Comparison of ENCODE assay signal across 8 cellular contexts in genomic region chr11:108593214-108593909, GRCh38. TPM values are rescaled to one million over a fixed set of nuclear protein-coding genes. Genes with fewer than 3 reads are reported as not detected.
A peak's percentile ranks its signal among the peaks of the same experiment; 100 is the strongest.
DNase-seq lines count a peak whose midpoint lies in the region; ATAC-seq and TF ChIP-seq lines count a peak whose summit lies in the region.

Gene EXPH5 (minus strand): TSS chr11:108593768. CDS start chr11:108593536, 232 bp downstream.

- H3K27me3 Mint-ChIP-seq in T-helper 1 cell treated with Interleukin-12 subunit alpha and Interleukin-12 subunit beta and Interleukin-4 antibody, amounts not matched to agents 30 μg/mL and 1 μg/mL, for 36 hours (ENCODE audit: low read depth), result peaks cover 57% of the 10 kb centered on the region

- intact Hi-C loops in left ventricle myocardium superior (cut with micrococcal nuclease) (no loop called here), posterior vena cava (cut with DNase I) (no loop called here)

- peaks cover 3% of the 10 kb centered on the region for H3K36me3 Mint-ChIP-seq in T-helper 1 cell treated with Interleukin-12 subunit alpha and Interleukin-12 subunit beta and Interleukin-4 antibody, amounts not matched to agents 30 μg/mL and 1 μg/mL, for 36 hours (ENCODE audit: low read depth)

- DNase-seq in GM13976 (ENCODE audit: low spot score), result peak; percentile 91
- peak; percentile 97 for DNase-seq in NCI-H1436 (lab: John Stamatoyannopoulos, UW)
- peak in 54 of 56 donors; percentile 9 to 83 (median 48) for DNase-seq in amygdala (lab: John Stamatoyannopoulos, UW)
- DNase-seq in left ventricle myocardium superior, result peak; percentile 89
- peak; percentile 92 for DNase-seq in posterior vena cava (ENCODE audit: low spot score)
- DNase-seq in ureter (ENCODE audit: low spot score), result peak; percentile 96

- in situ Hi-C loops in GM13976 (cut with MboI; ENCODE audit: low sequenced_read_pairs, unreplicated experiment), result no loop called here

- peak within 1 kb of the TSS; percentile 77 for H3K27ac Mint-ChIP-seq in T-helper 1 cell treated with Interleukin-12 subunit alpha and Interleukin-12 subunit beta and Interleukin-4 antibody, amounts not matched to agents 30 μg/mL and 1 μg/mL, for 36 hours

- no peak for TF ChIP-seq CTCF in GM13976 (IDR thresholded peaks at IDR 0.05; ENCODE audit: borderline replicate concordance, control extremely low read depth, extremely low read depth, insufficient read depth, missing control alignments)

- H3K9me3 Mint-ChIP-seq in T-helper 1 cell treated with Interleukin-12 subunit alpha and Interleukin-12 subunit beta and Interleukin-4 antibody, amounts not matched to agents 30 μg/mL and 1 μg/mL, for 36 hours, result no peaks in the 10 kb centered on the region

- peak within 1 kb of the TSS; percentile 94 for H3K4me3 Mint-ChIP-seq in T-helper 1 cell treated with Interleukin-12 subunit alpha and Interleukin-12 subunit beta and Interleukin-4 antibody, amounts not matched to agents 30 μg/mL and 1 μg/mL, for 36 hours

- H3K4me1 Mint-ChIP-seq in T-helper 1 cell treated with Interleukin-12 subunit alpha and Interleukin-12 subunit beta and Interleukin-4 antibody, amounts not matched to agents 30 μg/mL and 1 μg/mL, for 36 hours (ENCODE audit: low read depth), result peaks cover 14% of the 10 kb centered on the region

- ATAC-seq in HG02870 (IDR thresholded peaks at IDR 0.05; ENCODE audit: unreplicated experiment) (peak; percentile 93), left ventricle myocardium superior (peak; percentile 100)

RNA-seq across cellular contexts. Expression of gene EXPH5, which starts in this region (rescaled TPM):
- total RNA-seq in left ventricle myocardium superior (2.4 TPM), posterior vena cava (1 to 10 TPM in 1 of 2 donors, under 1 TPM in 1; 0.95 to 1.3 TPM), ureter (19.5 TPM)

Comparison
In these comparisons a context has a peak if more than half of its experiments do, and no peak if none do; other contexts are left out.
1. Peak in every context shown above with its lines: DNase-seq and ATAC-seq.